Comparison of ENCODE assay signal across 1 cellular context in genomic region chr17:61862975-61863800, GRCh38.
A peak's percentile ranks its signal among the peaks of the same experiment; 100 is the strongest.
TF ChIP-seq lines count a peak whose summit lies in the region.

TSS of gene BRIP1 (minus strand) at chr17:61863528. CDS start at chr17:61861539, 1,989 bp downstream.

TF ChIP-seq in GM12878, 131 proteins besides CTCF, POLR2A, EP300 and RAD21 (continued from another document and continues in another):
- no peak for TF ChIP-seq REST (IDR thresholded peaks at IDR 0.05; ENCODE audit: low read depth, low read length)
- peak; percentile 49; the same call in 1 of the 2 replicates for TF ChIP-seq IKZF1 (conservative IDR thresholded peaks at IDR 0.05)
- TF ChIP-seq CUX1 (IDR thresholded peaks at IDR 0.05; ENCODE audit: insufficient replicate concordance, low read depth, low read length): no peak
- peak in 1 of 2 experiments; percentile 73; a peak in 2 of 3 replicates for TF ChIP-seq EGR1 (IDR thresholded peaks at IDR 0.05; ENCODE audit: borderline replicate concordance in 1 of 2, low read depth in 2 of 2, low read length in 2 of 2)
- TF ChIP-seq BACH1 (IDR thresholded peaks at IDR 0.05; ENCODE audit: borderline replicate concordance): no peak
- TF ChIP-seq BRCA1 (IDR thresholded peaks at IDR 0.05; ENCODE audit: low read depth, low read length): no peak
- peak; percentile 43 for TF ChIP-seq E4F1 (IDR thresholded peaks at IDR 0.05; ENCODE audit: borderline replicate concordance, partially characterized antibody)
- no peak for TF ChIP-seq BCLAF1 (IDR thresholded peaks at IDR 0.05)
- TF ChIP-seq E2F8 (IDR thresholded peaks at IDR 0.05; ENCODE audit: low read depth, partially characterized antibody): peak; percentile 98
- TF ChIP-seq SMARCA5 (IDR thresholded peaks at IDR 0.05): no peak
- TF ChIP-seq USF2 (IDR thresholded peaks at IDR 0.05; ENCODE audit: borderline replicate concordance, low read depth, low read length): no peak
- TF ChIP-seq HDGF (IDR thresholded peaks at IDR 0.05): 0 out of 2 replicates have a peak, but pooled peaks have one; percentile 65
- TF ChIP-seq CBX3 (IDR thresholded peaks at IDR 0.05; ENCODE audit: borderline replicate concordance, low read depth): no peak
- peak; percentile 23; the same call in 1 of the 2 replicates for TF ChIP-seq CREM (IDR thresholded peaks at IDR 0.05; ENCODE audit: low read depth)
- peak; percentile 77; the same call in 1 of the 2 replicates for TF ChIP-seq IRF3 (IDR thresholded peaks at IDR 0.05)
- no peak for TF ChIP-seq USF1 (IDR thresholded peaks at IDR 0.05; ENCODE audit: borderline replicate concordance, extremely low read length, insufficient read depth, low read depth, low read length)
- peak; percentile 62; the same call in 1 of the 2 replicates for TF ChIP-seq SIN3A (IDR thresholded peaks at IDR 0.05; ENCODE audit: low read depth, low read length)
- TF ChIP-seq LARP7 (IDR thresholded peaks at IDR 0.05): peak; percentile 67
- no peak for TF ChIP-seq SKIL (IDR thresholded peaks at IDR 0.05; ENCODE audit: low read depth, poor library complexity, severe bottlenecking)
- peak; percentile 47; the same call in 1 of the 2 replicates for TF ChIP-seq PKNOX1 (IDR thresholded peaks at IDR 0.05)
- no peak for TF ChIP-seq BCL3 (IDR thresholded peaks at IDR 0.05; ENCODE audit: borderline replicate concordance, insufficient read depth, low read depth, low read length, poor library complexity, severe bottlenecking)
- no peak for TF ChIP-seq SREBF1 (IDR thresholded peaks at IDR 0.05; ENCODE audit: low read length)
- TF ChIP-seq ATF7 (IDR thresholded peaks at IDR 0.05; ENCODE audit: low read depth): no peak
- TF ChIP-seq ZNF384 (IDR thresholded peaks at IDR 0.05; ENCODE audit: borderline replicate concordance, low read depth, low read length): peak; percentile 99
